Comparison of ENCODE assay signal across 8 cellular contexts in genomic region chr3:136192195-136192594, GRCh38. TPM values are rescaled to one million over a fixed set of nuclear protein-coding genes. Genes with fewer than 3 reads are reported as not detected.
DNase-seq lines count a peak whose midpoint lies in the region; ATAC-seq and TF ChIP-seq lines count a peak whose summit lies in the region.
"Not testable (repeated sequence)": the region's sequence is repeated elsewhere in the genome, so short reads cannot be mapped to it uniquely, and the experiment has no call there.

No MANE protein-coding gene starts in this region.

- not testable (repeated sequence) for TF ChIP-seq CTCF in WERI-Rb-1 (IDR thresholded peaks at IDR 0.05; ENCODE audit: low read depth, low read length); ascending aorta (IDR thresholded peaks at IDR 0.05); epithelial cell of esophagus (IDR thresholded peaks at IDR 0.05; ENCODE audit: insufficient read depth, low read depth, low read length, missing control alignments); left lung (IDR thresholded peaks at IDR 0.05); ovary (IDR thresholded peaks at IDR 0.05); thyroid gland (IDR thresholded peaks at IDR 0.05)

- DNase-seq in CD4-positive, alpha-beta memory T cell; WERI-Rb-1; ascending aorta (ENCODE audit: low spot score in 2 of 2); epithelial cell of esophagus (ENCODE audit: low read depth); left lung: not testable (repeated sequence)
- peak in 1 of 5 donors; percentile 32 for DNase-seq in ovary
- DNase-seq in thyroid gland, result peak; percentile 54 to 55

- intact Hi-C loops in CD4-positive, alpha-beta memory T cell (cut with micrococcal nuclease), result loop anchor here (2.0 to 10.0 kb wide), 3 partner anchors 13 to 1993 kb away; partner anchors contain the start of gene ARMC8
- intact Hi-C loops in ascending aorta (cut with DNase I) (loop anchor here (5.0 to 10.0 kb wide), 3 partner anchors 115 to 823 kb away; no protein-coding TSS in a partner anchor), thyroid gland (cut with DNase I) (loop anchor here (10.0 kb wide), 2 partner anchors 107 to 563 kb away; partner anchors contain the start of gene STAG1)
- intact Hi-C loops in left lung (cut with DNase I); ovary (cut with DNase I): not testable (repeated sequence)

- H3K4me1 Mint-ChIP-seq in CD4-positive, alpha-beta memory T cell, result peaks cover 40 to 91% (median 57%) of the 10 kb centered on the region in 4 donors

- peak overlapping the region; percentile 92 to 100 (median 98) for H3K27ac Mint-ChIP-seq in CD4-positive, alpha-beta memory T cell

- H3K36me3 Mint-ChIP-seq in CD4-positive, alpha-beta memory T cell, result peaks cover 12 to 55% of the 10 kb centered on the region in 2 donors

- H3K4me3 Mint-ChIP-seq in CD4-positive, alpha-beta memory T cell, result peak overlapping the region; percentile 94 to 100 (median 98)

- H3K36me3 ChIP-seq in CD4-positive, alpha-beta memory T cell (ENCODE audit: insufficient read depth, low read length); ascending aorta; left lung; ovary; thyroid gland: not testable (repeated sequence)
- H3K36me3 ChIP-seq in KOPT-K1 (ENCODE audit: insufficient read depth, low read length), result peaks cover 54% of the 10 kb centered on the region
- peaks cover 33% of the 10 kb centered on the region for H3K36me3 ChIP-seq in WERI-Rb-1

- not testable (repeated sequence) for TF ChIP-seq EP300 in ovary (IDR thresholded peaks at IDR 0.05)

- WGBS in ovary, 3 donors, result 12 to 14% (median 14%) methylated on average over 6 of the region's 6 CpGs
- 14 to 16% methylated on average over 6 of the region's 6 CpGs for WGBS in thyroid gland, 2 donors

- CTCF ChIA-PET in CD4-positive, alpha-beta memory T cell (lab: Charles Lee; ENCODE audit: partially characterized antibody), result interaction anchor here (0.9 to 6.3 kb wide), 3 partner anchors 9 to 560 kb away, joined by 3 to 76 read pairs (median 5); partner anchors contain the start of gene STAG1

- peak overlapping the region; percentile 97 for H3K27ac ChIP-seq in CD4-positive, alpha-beta memory T cell (ENCODE audit: low read depth, low read length)
- H3K27ac ChIP-seq in KOPT-K1 (ENCODE audit: low read depth, low read length, poor library complexity, severe bottlenecking) (peak overlapping the region; percentile 99), ascending aorta (peak overlapping the region; percentile 46 to 100), left lung (peak overlapping the region; percentile 2 to 100), ovary (peak overlapping the region in 1 of 2 donors; percentile 19), thyroid gland (peak overlapping the region; percentile 18 to 46 (median 38))
- not testable (repeated sequence) for H3K27ac ChIP-seq in WERI-Rb-1

- H3K4me3 ChIP-seq in CD4-positive, alpha-beta memory T cell (ENCODE audit: low read length in 2 of 2), result peak overlapping the region; percentile 71 to 98
- H3K4me3 ChIP-seq in WERI-Rb-1 (ENCODE audit: low read depth, low read length) (peak overlapping the region; percentile 75), ascending aorta (peak overlapping the region; percentile 69 to 93), epithelial cell of esophagus (ENCODE audit: low read length) (peak overlapping the region; percentile 88), left lung (peak overlapping the region; percentile 71 to 89), ovary (peak overlapping the region; percentile 92), thyroid gland (replicated peaks in 1 of 3) (peak overlapping the region in 1 of 3 donors; percentile 78)

- H3K4me1 ChIP-seq in CD4-positive, alpha-beta memory T cell (ENCODE audit: insufficient read depth, low read length), result peaks cover 59% of the 10 kb centered on the region
- H3K4me1 ChIP-seq in ascending aorta, result peaks cover 0 to 47% of the 10 kb centered on the region in 2 donors
- peaks cover 16 to 69% of the 10 kb centered on the region in 2 donors for H3K4me1 ChIP-seq in left lung
- peaks cover 23% of the 10 kb centered on the region for H3K4me1 ChIP-seq in ovary (ENCODE audit: insufficient read depth)
- H3K4me1 ChIP-seq in thyroid gland, result peaks cover 37 to 48% of the 10 kb centered on the region in 2 donors

- not testable (repeated sequence) for TF ChIP-seq POLR2A in ovary (IDR thresholded peaks at IDR 0.05)
- peak in 1 of 2 donors; percentile 27 for TF ChIP-seq POLR2A in thyroid gland (IDR thresholded peaks at IDR 0.05)

- ATAC-seq in left lung, result not testable (repeated sequence)

- H3K9me3 ChIP-seq in CD4-positive, alpha-beta memory T cell (ENCODE audit: control insufficient read depth in 1 of 2, low read length in 2 of 2); KOPT-K1 (ENCODE audit: insufficient read depth, low read length, poor library complexity, severe bottlenecking); WERI-Rb-1 (ENCODE audit: severe bottlenecking); ascending aorta; left lung; ovary; thyroid gland: not testable (repeated sequence)

- POLR2A ChIA-PET in CD4-positive, alpha-beta memory T cell (lab: Charles Lee; ENCODE audit: partially characterized antibody), result interaction anchor here (0.7 to 7.2 kb wide), 2 partner anchors 7 to 16 kb away, joined by 3 to 60 read pairs; no protein-coding TSS in a partner anchor

- not testable (repeated sequence) for H3K27me3 Mint-ChIP-seq in CD4-positive, alpha-beta memory T cell

- H3K27me3 ChIP-seq in CD4-positive, alpha-beta memory T cell (ENCODE audit: insufficient read depth, low read length); WERI-Rb-1 (ENCODE audit: insufficient read depth, low read depth, severe bottlenecking); ascending aorta; left lung; ovary; thyroid gland: not testable (repeated sequence)

- not testable (repeated sequence) for H3K9me3 Mint-ChIP-seq in CD4-positive, alpha-beta memory T cell

RNA-seq across cellular contexts. Expression of gene MSL2, which starts 3.9 kb away (rescaled TPM):
- total RNA-seq in CD4-positive, alpha-beta memory T cell, result 100 to 1,000 TPM in 1 of 2 experiments, 10 to 100 TPM in 1; 98.6 to 103 TPM
- 10 to 100 TPM; 36.3 to 41.1 TPM for polyA plus RNA-seq in CD4-positive, alpha-beta memory T cell
- total RNA-seq in ascending aorta, result 16.5 TPM
- total RNA-seq in left lung, result 10 to 100 TPM; 25.8 to 32.6 TPM
- 10 to 100 TPM; 20.1 to 47.9 (median 39.4) TPM for total RNA-seq in ovary
- polyA plus RNA-seq in ovary, result 10 to 100 TPM; 14.3 to 39.6 TPM
- 10 to 100 TPM; 28.6 to 55.8 (median 44.4) TPM for total RNA-seq in thyroid gland

RNA-seq across cellular contexts. Expression of gene PCCB, which starts 57.9 kb away (rescaled TPM):
- total RNA-seq in CD4-positive, alpha-beta memory T cell, result 10 to 100 TPM; 12.1 to 12.4 TPM
- 10 to 100 TPM; 26.3 to 47.1 TPM for polyA plus RNA-seq in CD4-positive, alpha-beta memory T cell
- total RNA-seq in ascending aorta (114 TPM), left lung (10 to 100 TPM; 35.7 to 44.7 TPM), ovary (10 to 100 TPM in 6 of 7 donors, 1 to 10 TPM in 1; 8.2 to 26.5 (median 22.1) TPM), thyroid gland (10 to 100 TPM; 31.2 to 95.8 (median 60.3) TPM)
- 100 to 1,000 TPM in 1 of 2 donors, 10 to 100 TPM in 1; 14.0 to 107 TPM for polyA plus RNA-seq in ovary
